ENCODE assay signal across 18 cellular contexts in genomic region chr4:7049739-7050138, GRCh38.
"Had no signal": no experiment of that assay in that cellular context is flagged by ENCODE, and none has a peak within 500 bp of the region (broad histone marks: within the 10 kb centered on the region; RNA-seq: fewer than 3 reads in every experiment).

No MANE protein-coding gene starts in this region.

- H3K9me3 Mint-ChIP-seq: activated CD4-positive, alpha-beta memory T cell treated with anti-CD3 and anti-CD28 coated beads, Interleukin-2, amount 10 ng/mL, durations not matched to agents 7 days and 5 days; activated T-helper 1 cell treated with anti-CD3 and anti-CD28 coated beads, Interleukin-12 subunit alpha, Interleukin-12 subunit beta, Interleukin-2, Interleukin-4 antibody, amounts not matched to agents 30 ng/mL and 10 ng/mL and 1 ng/mL, durations not matched to agents 14 hours and 24 hours and 36 hours; memory B cell; natural killer cell; stimulated activated naive CD8-positive, alpha-beta T cell treated with anti-CD3 and anti-CD28 coated beads, Interleukin-15, amount 100 ng/mL, for 72 hours had no signal

- H3K27me3 ChIP-seq: cardiac muscle cell, hepatocyte, testis, upper lobe of left lung had no signal

- DNase-seq: activated CD4-positive, alpha-beta memory T cell treated with anti-CD3 and anti-CD28 coated beads, Interleukin-2, amount 10 ng/mL, durations not matched to agents 7 days and 5 days; activated CD8-positive, alpha-beta memory T cell treated with anti-CD3 and anti-CD28 coated beads, Interleukin-2, amount 50 U/mL, for 48 hours; activated naive CD4-positive, alpha-beta T cell; islet precursor cell; natural killer cell; retina; stimulated activated CD4-positive, alpha-beta T cell treated with anti-CD3 and anti-CD28 coated beads, Interleukin-4, amount 100 ng/mL, for 24 hours; stimulated activated naive CD8-positive, alpha-beta T cell treated with anti-CD3 and anti-CD28 coated beads, Interleukin-15, amount 100 ng/mL, for 72 hours; testis; upper lobe of left lung had no signal

- H3K27ac ChIP-seq: cardiac muscle cell, hepatocyte, skin epidermis, upper lobe of left lung had no signal

- FAIRE-seq: colon, endometrium had no signal

- H3K27me3 Mint-ChIP-seq: activated CD4-positive, alpha-beta memory T cell treated with anti-CD3 and anti-CD28 coated beads, Interleukin-2, amount 10 ng/mL, durations not matched to agents 7 days and 5 days; memory B cell; stimulated activated naive CD8-positive, alpha-beta T cell treated with anti-CD3 and anti-CD28 coated beads, Interleukin-15, amount 100 ng/mL, for 72 hours had no signal

- H3K4me3 ChIP-seq: cardiac muscle cell, hepatocyte, skin epidermis, testis, upper lobe of left lung had no signal

- ATAC-seq: esophagus mucosa; natural killer cell; stimulated activated naive CD8-positive, alpha-beta T cell treated with anti-CD3 and anti-CD28 coated beads, Interleukin-15, amount 100 ng/mL, for 72 hours had no signal

- H3K27ac Mint-ChIP-seq: activated CD4-positive, alpha-beta memory T cell treated with anti-CD3 and anti-CD28 coated beads, Interleukin-2, amount 10 ng/mL, durations not matched to agents 7 days and 5 days; activated T-helper 1 cell treated with anti-CD3 and anti-CD28 coated beads, Interleukin-12 subunit alpha, Interleukin-12 subunit beta, Interleukin-2, Interleukin-4 antibody, amounts not matched to agents 30 ng/mL and 10 ng/mL and 1 ng/mL, durations not matched to agents 14 hours and 24 hours and 36 hours; memory B cell; natural killer cell; stimulated activated naive CD8-positive, alpha-beta T cell treated with anti-CD3 and anti-CD28 coated beads, Interleukin-15, amount 100 ng/mL, for 72 hours had no signal

- H3K4me3 Mint-ChIP-seq: activated CD4-positive, alpha-beta memory T cell treated with anti-CD3 and anti-CD28 coated beads, Interleukin-2, amount 10 ng/mL, durations not matched to agents 7 days and 5 days; activated T-helper 1 cell treated with anti-CD3 and anti-CD28 coated beads, Interleukin-12 subunit alpha, Interleukin-12 subunit beta, Interleukin-2, Interleukin-4 antibody, amounts not matched to agents 30 ng/mL and 10 ng/mL and 1 ng/mL, durations not matched to agents 14 hours and 24 hours and 36 hours; memory B cell; natural killer cell; stimulated activated naive CD8-positive, alpha-beta T cell treated with anti-CD3 and anti-CD28 coated beads, Interleukin-15, amount 100 ng/mL, for 72 hours had no signal

- H3K9me3 ChIP-seq: testis, upper lobe of left lung had no signal
